Comparison of ENCODE assay signal across 24 cellular contexts in genomic region chr6:132052096-132052495, GRCh38.
"Had no signal": no experiment of that assay in that cellular context is flagged by ENCODE, and none has a peak within 500 bp of the region (broad histone marks: within the 10 kb centered on the region; RNA-seq: fewer than 3 reads in every experiment).

No MANE protein-coding gene starts in this region.

- H3K79me2 ChIP-seq: hepatocyte had no signal

- H3K27ac ChIP-seq: dorsolateral prefrontal cortex, foreskin keratinocyte, gastroesophageal sphincter, heart left ventricle, hepatocyte, ovary, psoas muscle, sigmoid colon, skin epidermis, spleen, thoracic aorta, tibial nerve, upper lobe of left lung had no signal

- H2AFZ ChIP-seq: hepatocyte had no signal

- DNase-seq: dorsolateral prefrontal cortex; effector CD4-positive, alpha-beta T cell; foreskin keratinocyte; heart left ventricle; kidney; natural killer cell; occipital lobe; ovary; posterior cingulate gyrus; psoas muscle; right cardiac atrium; sigmoid colon; spleen; stimulated activated CD4-positive, alpha-beta T cell treated with anti-CD3 and anti-CD28 coated beads, Interleukin-4, amount 100 ng/mL, for 4 hours; stimulated activated naive CD8-positive, alpha-beta T cell treated with anti-CD3 and anti-CD28 coated beads, Interleukin-15, Interleukin-2, amounts not matched to agents 100 U/mL and 50 U/mL, for 24 hours; upper lobe of left lung had no signal

- H3K4me2 ChIP-seq: hepatocyte had no signal

- ATAC-seq: foreskin keratinocyte; gastroesophageal sphincter; heart left ventricle; left lobe of liver; natural killer cell; psoas muscle; right cardiac atrium; stimulated activated memory B cell treated with anti-CD40 and anti-IgM and Interleukin-4, amounts not matched to agents 10 μg/mL and 1 μg/mL and 100 μg/mL, for 72 hours; stimulated activated naive CD8-positive, alpha-beta T cell treated with anti-CD3 and anti-CD28 coated beads, Interleukin-15, Interleukin-2, amounts not matched to agents 100 U/mL and 50 U/mL, for 24 hours had no signal

- H3K4me3 ChIP-seq: dorsolateral prefrontal cortex, gastroesophageal sphincter, heart left ventricle, hepatocyte, lung, ovary, psoas muscle, sigmoid colon, skin epidermis, spleen, thoracic aorta, tibial nerve, upper lobe of left lung had no signal

- H3K9me3 ChIP-seq: gastroesophageal sphincter, ovary, sigmoid colon, thoracic aorta, upper lobe of left lung had no signal

- H3K36me3 ChIP-seq: gastroesophageal sphincter, heart left ventricle, ovary, sigmoid colon, spleen, thoracic aorta, tibial nerve, upper lobe of left lung had no signal

- H3K4me1 ChIP-seq: gastroesophageal sphincter, heart left ventricle, psoas muscle, sigmoid colon, spleen, tibial nerve, upper lobe of left lung had no signal

- H3K27me3 ChIP-seq: dorsolateral prefrontal cortex, foreskin keratinocyte, gastroesophageal sphincter, heart left ventricle, hepatocyte, ovary, sigmoid colon, spleen, tibial nerve, upper lobe of left lung had no signal
